In genomic region chr1:94302960-94303359, GRCh38 we compare ENCODE assay signal across 14 cellular contexts.
"Had no signal": no experiment of that assay in that cellular context is flagged by ENCODE, and none has a peak within 500 bp of the region (broad histone marks: within the 10 kb centered on the region; RNA-seq: fewer than 3 reads in every experiment).

No MANE protein-coding gene starts in this region.

- H3K36me3 Mint-ChIP-seq: activated CD4-positive, alpha-beta memory T cell treated with anti-CD3 and anti-CD28 coated beads for 36 hours; activated naive CD4-positive, alpha-beta T cell treated with anti-CD3 and anti-CD28 coated beads, Interleukin-2, amount 50 U/mL, for 24 hours had no signal

- H3K9me3 Mint-ChIP-seq: activated CD4-positive, alpha-beta memory T cell treated with anti-CD3 and anti-CD28 coated beads for 36 hours; activated naive CD4-positive, alpha-beta T cell treated with anti-CD3 and anti-CD28 coated beads, Interleukin-2, amount 50 U/mL, for 24 hours; activated T-cell treated with anti-CD3 and anti-CD28 coated beads, Interleukin-2, amount 50 U/mL, for 4 hours had no signal

- H3K4me1 ChIP-seq: prostate gland had no signal

- DNase-seq: activated CD4-positive, alpha-beta memory T cell treated with anti-CD3 and anti-CD28 coated beads for 36 hours; activated CD4-positive, alpha-beta T cell treated with anti-CD3 and anti-CD28 coated beads for 36 hours; activated effector memory CD4-positive, alpha-beta T cell treated with Interleukin-2 at 50 U/mL for 16 hours; activated T-cell treated with anti-CD3 and anti-CD28 coated beads, Interleukin-2, amount 50 U/mL, for 4 hours; hippocampal formation; kidney; left ventricle myocardium superior; right cardiac atrium; SW 1271 had no signal

- H3K9me3 ChIP-seq: prostate gland, thoracic aorta had no signal

- H3K4me1 Mint-ChIP-seq: activated CD4-positive, alpha-beta T cell treated with anti-CD3 and anti-CD28 coated beads for 36 hours; activated naive CD4-positive, alpha-beta T cell treated with anti-CD3 and anti-CD28 coated beads, Interleukin-2, amount 50 U/mL, for 24 hours had no signal

- H3K4me3 Mint-ChIP-seq: activated CD4-positive, alpha-beta memory T cell treated with anti-CD3 and anti-CD28 coated beads for 36 hours; activated CD4-positive, alpha-beta T cell treated with anti-CD3 and anti-CD28 coated beads for 36 hours; activated naive CD4-positive, alpha-beta T cell treated with anti-CD3 and anti-CD28 coated beads, Interleukin-2, amount 50 U/mL, for 24 hours; activated T-cell treated with anti-CD3 and anti-CD28 coated beads, Interleukin-2, amount 50 U/mL, for 4 hours had no signal

- H3K4me2 ChIP-seq: smooth muscle cell had no signal

- H3K4me3 ChIP-seq: cardiac muscle cell, prostate gland, smooth muscle cell, thoracic aorta had no signal

- H3K36me3 ChIP-seq: cardiac muscle cell, prostate gland, thoracic aorta had no signal

- H3K27me3 ChIP-seq: cardiac muscle cell had no signal

- ATAC-seq: activated CD4-positive, alpha-beta T cell treated with anti-CD3 and anti-CD28 coated beads for 36 hours; activated T-cell treated with anti-CD3 and anti-CD28 coated beads, Interleukin-2, amount 50 U/mL, for 4 hours; left ventricle myocardium superior; right cardiac atrium had no signal

- H3K27ac Mint-ChIP-seq: activated CD4-positive, alpha-beta memory T cell treated with anti-CD3 and anti-CD28 coated beads for 36 hours; activated CD4-positive, alpha-beta T cell treated with anti-CD3 and anti-CD28 coated beads for 36 hours; activated naive CD4-positive, alpha-beta T cell treated with anti-CD3 and anti-CD28 coated beads, Interleukin-2, amount 50 U/mL, for 24 hours had no signal

- H3K27ac ChIP-seq: cardiac muscle cell, prostate gland, thoracic aorta had no signal
